ENCODE assay signal across 8 cellular contexts in genomic region chr7:28984631-28985030, GRCh38.
DNase-seq lines count a peak whose midpoint lies in the region; ATAC-seq and FAIRE-seq lines count a peak whose summit lies in the region.

No MANE protein-coding gene starts in this region.

- ATAC-seq in GM21825 (IDR thresholded peaks at IDR 0.05; ENCODE audit: unreplicated experiment) (no peak), GM18517 (IDR thresholded peaks at IDR 0.05; ENCODE audit: unreplicated experiment) (no peak)

- H3K36me3 ChIP-seq in ES-I3 (ENCODE audit: insufficient read depth, low read length), result no peaks in the 10 kb centered on the region

- intact Hi-C loops in posterior cingulate gyrus (cut with DNase I), result no loop called here

- H3K4me1 ChIP-seq in ES-I3 (ENCODE audit: insufficient read depth, low read length), result peaks cover 21% of the 10 kb centered on the region

- no peaks in the 10 kb centered on the region for H3K9me3 ChIP-seq in ES-I3 (ENCODE audit: control insufficient read depth, insufficient read depth, low read length)

- FAIRE-seq in RCC 7860 (lab: Jason Lieb, UNC), result peak; percentile 58

- DNase-seq in RCC 7860 (ENCODE audit: low spot score) (peak; percentile 25), fibroblast of peridontal ligament (ENCODE audit: extremely low read depth) (peak; percentile 93), posterior cingulate gyrus (peak in 6 of 10 donors; percentile 21 to 83 (median 48)), T-helper 9 cell (no peak)
- DNase-seq in activated CD8-positive, alpha-beta memory T cell treated with anti-CD3 and anti-CD28 coated beads, Interleukin-2, amount 50 U/mL, for 48 hours, result no peak

- H3K9ac ChIP-seq in ES-I3 (ENCODE audit: low read depth, low read length), result 0 out of 2 replicates have a peak overlapping the region, but pooled peaks have one; percentile 7

Comparison
In these comparisons a context has a peak if more than half of its experiments do, and no peak if none do; other contexts are left out.
1. DNase-seq: peak in RCC 7860 (single experiment), fibroblast of peridontal ligament (single experiment) and posterior cingulate gyrus (6 of 10); none in T-helper 9 cell (single experiment) and activated CD8-positive, alpha-beta memory T cell treated with anti-CD3 and anti-CD28 coated beads, Interleukin-2, amount 50 U/mL, for 48 hours (single experiment).